ENCODE assay signal across 9 cellular contexts in the genomic region with DNA sequence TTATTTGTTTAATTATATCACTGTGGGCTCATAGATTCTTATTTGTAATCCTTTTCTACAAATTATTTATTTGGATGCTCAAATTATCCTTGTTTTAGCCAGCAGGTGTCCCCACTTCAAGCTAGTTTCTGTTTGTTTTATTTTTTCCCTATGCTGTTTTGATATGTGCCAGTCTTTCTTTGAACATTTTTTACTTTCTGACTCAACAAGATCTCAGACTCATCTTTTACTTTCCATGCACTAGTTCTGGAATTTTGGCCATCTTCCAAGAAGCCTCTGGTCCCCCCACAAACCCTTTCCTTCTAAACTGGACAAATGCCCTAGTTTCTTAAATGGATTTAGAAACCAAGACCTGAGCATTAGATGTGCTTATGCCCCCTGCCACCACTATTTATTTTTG.
DNase-seq lines count a peak whose midpoint lies in the region; ATAC-seq and TF ChIP-seq lines count a peak whose summit lies in the region.
"Had no signal": no experiment of that assay in that cellular context is flagged by ENCODE, and none has a peak within 500 bp of the region (broad histone marks: within the 10 kb centered on the region; RNA-seq: fewer than 3 reads in every experiment).

No MANE protein-coding gene starts in this region.

- no peaks in the 10 kb centered on the region for H3K36me3 ChIP-seq in RWPE2 (ENCODE audit: low read depth)
- H3K36me3 ChIP-seq: suprapubic skin had no signal

- TF ChIP-seq CTCF in GM13976 (IDR thresholded peaks at IDR 0.05; ENCODE audit: borderline replicate concordance, control extremely low read depth, extremely low read depth, insufficient read depth, missing control alignments) = peak; percentile 46
- TF ChIP-seq CTCF in RWPE2 (IDR thresholded peaks at IDR 0.05; ENCODE audit: poor library complexity, severe bottlenecking) = peak; percentile 87

- in situ Hi-C loops in ACHN (cut with HindIII; ENCODE audit: low pct_ligation_motif_present, low pct_unique_long_range_greater_than_20kb, low sequenced_read_pairs) (no loop called here), GM13976 (cut with MboI; ENCODE audit: low sequenced_read_pairs, unreplicated experiment) (no loop called here)

- DNase-seq in ACHN = peak; percentile 63
- no peak for DNase-seq in GM13976 (ENCODE audit: low spot score)
- DNase-seq in RWPE2 (ENCODE audit: low spot score) = no peak
- peak; percentile 14 for DNase-seq in germinal center (ENCODE audit: low spot score)
- DNase-seq in hypothalamus (lab: John Stamatoyannopoulos, UW) = no peak
- no peak for DNase-seq in stimulated activated CD4-positive, alpha-beta T cell treated with anti-CD3 and anti-CD28 coated beads, Interleukin-1b, Interleukin-23, amount 100 ng/mL, for 48 hours
- no peak for DNase-seq in HuH-7 (ENCODE audit: low spot score)
- DNase-seq in activated CD4-positive, CD25-positive, alpha-beta regulatory T cell (lab: John Stamatoyannopoulos, UW) = no peak

- peak overlapping the region; percentile 58 for H3K27ac ChIP-seq in RWPE2 (ENCODE audit: poor library complexity, severe bottlenecking)
- H3K27ac ChIP-seq: suprapubic skin had no signal

- no peak; the same call in 2 of the 3 replicates for ATAC-seq in RWPE2 (ENCODE audit: low read depth)

- no peak overlapping the region for H3K4me3 ChIP-seq in RWPE2 (ENCODE audit: severe bottlenecking)
- H3K4me3 ChIP-seq: suprapubic skin had no signal

- H3K9me3 ChIP-seq in RWPE2 (ENCODE audit: severe bottlenecking) = peaks cover 4% of the 10 kb centered on the region
- H3K9me3 ChIP-seq: suprapubic skin had no signal

- peaks cover 29% of the 10 kb centered on the region for H3K4me1 ChIP-seq in RWPE2 (ENCODE audit: insufficient read depth, poor library complexity, severe bottlenecking)
- H3K4me1 ChIP-seq: suprapubic skin had no signal

- no peaks in the 10 kb centered on the region for H3K27me3 ChIP-seq in RWPE2 (ENCODE audit: insufficient read depth, poor library complexity, severe bottlenecking)
- H3K27me3 ChIP-seq: suprapubic skin had no signal

Comparison
In these comparisons a context has a peak if more than half of its experiments do, and no peak if none do; other contexts are left out.
1. DNase-seq: peak in ACHN (single experiment) and germinal center (single experiment); none in GM13976 (single experiment), RWPE2 (single experiment), hypothalamus (0 of 51), stimulated activated CD4-positive, alpha-beta T cell treated with anti-CD3 and anti-CD28 coated beads, Interleukin-1b, Interleukin-23, amount 100 ng/mL, for 48 hours (single experiment), HuH-7 (single experiment) and activated CD4-positive, CD25-positive, alpha-beta regulatory T cell (0 of 4).